20 cellular contexts compared by ENCODE assay signal in genomic region chr4:95417531-95417930, GRCh38.
"Had no signal": no experiment of that assay in that cellular context is flagged by ENCODE, and none has a peak within 500 bp of the region (broad histone marks: within the 10 kb centered on the region; RNA-seq: fewer than 3 reads in every experiment).

No MANE protein-coding gene starts in this region.

- H3K27ac Mint-ChIP-seq: dendritic cell treated with granulocyte-macrophage colony-stimulating factor and Interleukin-4, amounts not matched to agents 40 ng/mL and 50 ng/mL, for 4 days; effector memory CD8-positive, alpha-beta T cell; mesothelial cell of epicardium; natural killer cell; type B pancreatic cell had no signal

- H3K27me3 Mint-ChIP-seq: dendritic cell treated with granulocyte-macrophage colony-stimulating factor and Interleukin-4, amounts not matched to agents 40 ng/mL and 50 ng/mL, for 4 days; effector memory CD8-positive, alpha-beta T cell had no signal

- H3K27ac ChIP-seq: heart left ventricle, right atrium auricular region, sigmoid colon, skin epidermis, thyroid gland had no signal

- H3K27me3 ChIP-seq: heart left ventricle, right atrium auricular region, sigmoid colon, thyroid gland had no signal

- H3K36me3 Mint-ChIP-seq: mesothelial cell of epicardium, natural killer cell had no signal

- H3K36me3 ChIP-seq: heart left ventricle, right atrium auricular region, sigmoid colon, thyroid gland had no signal

- H3K4me1 Mint-ChIP-seq: natural killer cell had no signal

- H3K9me3 Mint-ChIP-seq: mesothelial cell of epicardium, neural crest cell, type B pancreatic cell had no signal

- DNase-seq: effector memory CD8-positive, alpha-beta T cell; erythroblast; foreskin melanocyte; heart left ventricle; islet precursor cell; natural killer cell; posterior cingulate gyrus; sigmoid colon; stimulated activated CD4-positive, alpha-beta T cell treated with anti-CD3 and anti-CD28 coated beads, Interleukin-2, amount 100 ng/mL, for 48 hours; stimulated activated naive CD4-positive, alpha-beta T cell treated with Interleukin-2 at 50 U/mL for 16 hours; thyroid gland had no signal

- H3K4me3 ChIP-seq: right atrium auricular region, sigmoid colon, skin epidermis, thyroid gland had no signal

- FAIRE-seq: colon, urothelium cell line had no signal

- H3K4me3 Mint-ChIP-seq: dendritic cell treated with granulocyte-macrophage colony-stimulating factor and Interleukin-4, amounts not matched to agents 40 ng/mL and 50 ng/mL, for 4 days; effector memory CD8-positive, alpha-beta T cell; mesothelial cell of epicardium; natural killer cell; neural crest cell; type B pancreatic cell had no signal

- ATAC-seq: effector memory CD8-positive, alpha-beta T cell; heart left ventricle; left lobe of liver; natural killer cell had no signal

- H3K4me1 ChIP-seq: right atrium auricular region, sigmoid colon had no signal
